9 cellular contexts compared by ENCODE assay signal in the genomic region with DNA sequence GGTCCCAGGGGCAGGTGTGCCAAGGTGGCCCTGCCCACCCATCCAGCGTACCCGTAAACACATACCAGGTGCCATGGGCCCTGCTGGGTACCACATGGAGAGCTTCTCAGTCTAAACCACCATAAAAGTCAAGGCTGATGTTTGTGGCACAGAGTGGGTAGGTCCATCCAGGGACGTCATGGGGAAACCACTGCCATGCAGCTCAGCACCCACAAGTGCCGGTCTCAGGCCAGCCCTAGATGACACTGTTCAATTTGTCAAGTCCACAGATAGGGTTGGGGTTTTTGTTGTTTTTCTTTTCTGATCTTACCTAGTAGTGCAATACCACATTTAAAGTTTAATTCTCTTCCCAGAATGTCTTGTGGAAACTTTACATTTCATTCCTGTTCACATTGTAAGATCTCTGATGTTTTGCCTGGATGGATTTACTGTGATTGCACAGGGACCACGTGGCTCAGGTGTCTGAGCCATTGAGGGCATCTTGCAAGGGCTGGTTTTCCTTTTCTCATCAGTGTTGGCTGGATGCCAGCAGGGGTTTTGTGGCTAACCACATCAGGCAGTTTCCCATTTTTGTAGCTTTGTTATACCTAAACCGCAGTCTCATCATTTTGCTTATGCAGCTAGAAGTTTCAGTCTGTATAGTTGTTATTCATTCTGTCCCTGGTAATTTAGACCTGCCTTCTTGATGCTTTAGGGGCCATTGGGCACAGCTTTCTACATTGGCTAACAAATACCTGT.
DNase-seq lines count a peak whose midpoint lies in the region; TF ChIP-seq lines count a peak whose summit lies in the region.
"Had no signal": no experiment of that assay in that cellular context is flagged by ENCODE, and none has a peak within 500 bp of the region (broad histone marks: within the 10 kb centered on the region; RNA-seq: fewer than 3 reads in every experiment).

No MANE protein-coding gene starts in this region.

- no peak overlapping the region for H3K4me2 ChIP-seq in neural progenitor cell

- H3K27me3 ChIP-seq in left ventricle myocardium inferior (ENCODE audit: low read depth) = no peaks in the 10 kb centered on the region
- no peaks in the 10 kb centered on the region for H3K27me3 ChIP-seq in ascending aorta
- H3K27me3 ChIP-seq in neural progenitor cell = no peaks in the 10 kb centered on the region
- H3K27me3 ChIP-seq: cardiac muscle cell had no signal

- H3K36me3 ChIP-seq in left ventricle myocardium inferior (peaks cover 76% of the 10 kb centered on the region), ascending aorta (peaks cover 28 to 75% of the 10 kb centered on the region in 2 donors), neural progenitor cell (no peaks in the 10 kb centered on the region)

- H3K27ac ChIP-seq in left ventricle myocardium inferior (replicated peaks) = no peak overlapping the region
- no peak overlapping the region for H3K27ac ChIP-seq in ascending aorta
- H3K27ac ChIP-seq in neural progenitor cell = no peak overlapping the region
- H3K27ac ChIP-seq: cardiac muscle cell had no signal

- no peaks in the 10 kb centered on the region for H3K79me2 ChIP-seq in neural progenitor cell (ENCODE audit: low read depth)

- no peaks in the 10 kb centered on the region for H3F3A ChIP-seq in neural progenitor cell (ENCODE audit: low read depth)

- no peak overlapping the region for H3K27ac Mint-ChIP-seq in neural progenitor cell

- H3K9ac ChIP-seq in neural progenitor cell = no peak overlapping the region

- no peaks in the 10 kb centered on the region for H3K4me1 ChIP-seq in left ventricle myocardium inferior
- H3K4me1 ChIP-seq in ascending aorta = no peaks in the 10 kb centered on the region
- H3K4me1 ChIP-seq in neural progenitor cell = no peaks in the 10 kb centered on the region

- no peaks in the 10 kb centered on the region for H4K20me1 ChIP-seq in neural progenitor cell (ENCODE audit: low read depth)

- no peaks in the 10 kb centered on the region for H3K27me3 Mint-ChIP-seq in neural progenitor cell (ENCODE audit: insufficient read depth, low read depth)

- H3K4me3 Mint-ChIP-seq in neural progenitor cell = no peak overlapping the region

- H3K36me3 Mint-ChIP-seq in neural progenitor cell = peaks cover 3% of the 10 kb centered on the region

- no peak overlapping the region for H3K4me3 ChIP-seq in left ventricle myocardium inferior
- H3K4me3 ChIP-seq in ascending aorta = no peak overlapping the region
- H3K4me3 ChIP-seq in neural progenitor cell = no peak overlapping the region
- H3K4me3 ChIP-seq: cardiac muscle cell had no signal

- no peaks in the 10 kb centered on the region for H3K9me3 Mint-ChIP-seq in neural progenitor cell

- TF ChIP-seq CTCF in left ventricle myocardium inferior (IDR thresholded peaks at IDR 0.05; ENCODE audit: borderline replicate concordance) (no peak), ascending aorta (IDR thresholded peaks at IDR 0.05) (no peak), neural progenitor cell (IDR thresholded peaks at IDR 0.05) (no peak)

- DNase-seq in activated gamma-delta T cell treated with Interleukin-2 at 50 U/mL for 16 hours = peak; percentile 88
- DNase-seq in activated gamma-delta T cell (lab: John Stamatoyannopoulos, UW) = no peak
- peak; percentile 41 for DNase-seq in NCI-H510A treated with DMSO at 0.1 percent for 48 hours (lab: John Stamatoyannopoulos, UW)
- DNase-seq in activated CD8-positive, alpha-beta memory T cell treated with anti-CD3 and anti-CD28 coated beads for 48 hours (ENCODE audit: low read depth in 2 of 3, low spot score in 2 of 3) = peak; percentile 79 to 99 (median 97)
- peak; percentile 27 for DNase-seq in left ventricle myocardium inferior
- DNase-seq in stimulated activated CD8-positive, alpha-beta memory T cell treated with anti-CD3 and anti-CD28 coated beads, Interleukin-7, amount 100 ng/mL, for 48 hours (ENCODE audit: extremely low read depth in 1 of 2, low read depth in 1 of 2) = peak; percentile 82 to 87
- DNase-seq in ascending aorta (ENCODE audit: low spot score in 2 of 2) = no peak
- no peak for DNase-seq in neural progenitor cell (ENCODE audit: low spot score)

- intact Hi-C loops in left ventricle myocardium inferior (cut with micrococcal nuclease) = no loop called here
- intact Hi-C loops in ascending aorta (cut with DNase I) = no loop called here

- H3K9me3 ChIP-seq in left ventricle myocardium inferior (replicated peaks) (no peaks in the 10 kb centered on the region), ascending aorta (no peaks in the 10 kb centered on the region), neural progenitor cell (ENCODE audit: low read depth) (no peaks in the 10 kb centered on the region)

- H2AFZ ChIP-seq in neural progenitor cell (replicated peaks) = no peak overlapping the region

- no peaks in the 10 kb centered on the region for H3K4me1 Mint-ChIP-seq in neural progenitor cell

Comparison
In these comparisons a context has a peak if more than half of its experiments do, and no peak if none do; other contexts are left out.
1. DNase-seq: peak in activated gamma-delta T cell treated with Interleukin-2 at 50 U/mL for 16 hours (single experiment), NCI-H510A treated with DMSO at 0.1 percent for 48 hours (single experiment), activated CD8-positive, alpha-beta memory T cell treated with anti-CD3 and anti-CD28 coated beads for 48 hours (3 of 3), left ventricle myocardium inferior (single experiment) and stimulated activated CD8-positive, alpha-beta memory T cell treated with anti-CD3 and anti-CD28 coated beads, Interleukin-7, amount 100 ng/mL, for 48 hours (2 of 2); none in activated gamma-delta T cell (single experiment), ascending aorta (0 of 2) and neural progenitor cell (single experiment).